Comparison of ENCODE assay signal across 9 cellular contexts in genomic region chr5:138346889-138347288, GRCh38.
"Had no signal": no experiment of that assay in that cellular context is flagged by ENCODE, and none has a peak within 500 bp of the region (broad histone marks: within the 10 kb centered on the region; RNA-seq: fewer than 3 reads in every experiment).

No MANE protein-coding gene starts in this region.

- H2AFZ ChIP-seq: GM23248 had no signal

- FAIRE-seq: H54, HTR-8/SVneo had no signal

- H3K4me3 ChIP-seq: GM23248 had no signal

- DNase-seq: GM23248, GOT3, H9, HCEC 1CT, IMR-90, KBM-7 had no signal

- H3K4me2 ChIP-seq: KMS-11 had no signal

- H3K9ac ChIP-seq: GM23248, KMS-11 had no signal

- H3K27ac ChIP-seq: GM23248, KMS-11 had no signal
